In the genomic region with DNA sequence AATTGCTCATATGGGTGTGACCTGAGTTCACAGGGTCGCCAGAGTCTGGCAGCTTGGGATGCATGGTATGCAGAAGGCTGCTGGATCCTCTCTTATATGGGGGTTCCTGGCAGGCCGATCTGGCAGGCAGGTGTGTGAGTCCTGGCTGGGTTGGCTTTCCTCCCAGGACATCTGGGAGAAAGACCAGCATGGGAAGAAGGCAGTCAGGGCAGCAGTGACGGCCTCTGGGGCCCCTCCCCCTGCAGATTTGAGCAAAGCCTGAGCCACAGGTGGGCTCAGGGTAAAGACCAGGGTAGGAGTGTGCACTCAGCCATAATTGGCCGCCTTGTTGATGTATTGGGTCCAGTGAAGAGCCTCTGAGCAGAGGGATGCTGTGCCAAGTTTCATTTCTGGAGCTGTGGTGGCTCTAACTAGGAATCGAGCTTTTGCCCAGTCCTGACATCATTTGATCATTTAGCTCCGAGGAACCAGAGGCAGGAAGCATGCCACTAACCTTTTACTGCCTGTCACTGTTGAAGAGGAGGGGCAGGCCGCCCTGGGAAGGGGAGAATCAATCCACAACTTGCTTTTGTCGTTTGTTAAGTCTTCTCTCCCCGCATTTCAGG, we compare ENCODE assay signal across 13 cellular contexts.
DNase-seq lines count a peak whose midpoint lies in the region; ATAC-seq and TF ChIP-seq lines count a peak whose summit lies in the region.
"Had no signal": no experiment of that assay in that cellular context is flagged by ENCODE, and none has a peak within 500 bp of the region (broad histone marks: within the 10 kb centered on the region; RNA-seq: fewer than 3 reads in every experiment).

No MANE protein-coding gene starts in this region.

- no peak overlapping the region for H3K27ac Mint-ChIP-seq in endothelial cell (ENCODE audit: unreplicated experiment)
- H3K27ac Mint-ChIP-seq: activated naive CD8-positive, alpha-beta T cell treated with anti-CD3 and anti-CD28 coated beads, Interleukin-2, amount 50 U/mL, for 24 hours had no signal

- H3K4me1 Mint-ChIP-seq in endothelial cell (ENCODE audit: unreplicated experiment), result peaks cover 5% of the 10 kb centered on the region
- H3K4me1 Mint-ChIP-seq: activated naive CD8-positive, alpha-beta T cell treated with anti-CD3 and anti-CD28 coated beads, Interleukin-2, amount 50 U/mL, for 24 hours had no signal

- H3K4me3 ChIP-seq in SK-N-SH (ENCODE audit: low read depth in 2 of 2, low read length in 1 of 2), result no peak overlapping the region
- no peak overlapping the region for H3K4me3 ChIP-seq in left ventricle myocardium inferior

- no peak overlapping the region for H3K4me3 Mint-ChIP-seq in endothelial cell (ENCODE audit: unreplicated experiment)
- H3K4me3 Mint-ChIP-seq: activated naive CD8-positive, alpha-beta T cell treated with anti-CD3 and anti-CD28 coated beads, Interleukin-2, amount 50 U/mL, for 24 hours had no signal

- H3K27ac ChIP-seq in SK-N-SH (ENCODE audit: low read depth in 2 of 2, low read length in 1 of 2) (peak overlapping the region in 1 of 2 experiments; percentile 100; a peak in 2 of 4 replicates), left ventricle myocardium inferior (replicated peaks) (peak overlapping the region; percentile 46)

- H4K20me1 ChIP-seq in SK-N-SH (ENCODE audit: insufficient read depth), result no peaks in the 10 kb centered on the region

- intact Hi-C loops in Right ventricle myocardium superior (cut with DNase I) (no loop called here), cardiac septum (cut with DNase I) (no loop called here), left ventricle myocardium inferior (cut with micrococcal nuclease) (no loop called here)

- H3K4me1 ChIP-seq in SK-N-SH (ENCODE audit: control insufficient read depth in 1 of 2, insufficient read depth in 2 of 2, low read depth in 1 of 2, low read length in 1 of 2) (peaks cover 0 to 87% of the 10 kb centered on the region in 2 experiments; a peak in 2 of 4 replicates), left ventricle myocardium inferior (peaks cover 48% of the 10 kb centered on the region)

- CTCF ChIA-PET in SK-N-SH (lab: Yijun Ruan, JAX), result interaction anchor here (0.6 to 9.5 kb wide), 8 partner anchors 15 to 328 kb away, joined by 3 to 75 read pairs (median 12); no protein-coding TSS in a partner anchor

- H3K9me3 Mint-ChIP-seq in endothelial cell (ENCODE audit: unreplicated experiment), result no peaks in the 10 kb centered on the region
- H3K9me3 Mint-ChIP-seq: activated naive CD8-positive, alpha-beta T cell treated with anti-CD3 and anti-CD28 coated beads, Interleukin-2, amount 50 U/mL, for 24 hours had no signal

- ATAC-seq in Right ventricle myocardium superior (ENCODE audit: poor library complexity), result peak; percentile 22
- ATAC-seq: activated naive CD8-positive, alpha-beta T cell treated with anti-CD3 and anti-CD28 coated beads, Interleukin-2, amount 50 U/mL, for 24 hours; HCT116 had no signal

- H3K27me3 ChIP-seq in SK-N-SH (ENCODE audit: insufficient read depth) (no peaks in the 10 kb centered on the region), left ventricle myocardium inferior (ENCODE audit: low read depth) (no peaks in the 10 kb centered on the region)

- H3K27me3 Mint-ChIP-seq in endothelial cell (ENCODE audit: unreplicated experiment), result no peaks in the 10 kb centered on the region
- H3K27me3 Mint-ChIP-seq: activated naive CD8-positive, alpha-beta T cell treated with anti-CD3 and anti-CD28 coated beads, Interleukin-2, amount 50 U/mL, for 24 hours had no signal

- 71% methylated on average over 9 of the region's 9 CpGs for WGBS in SK-N-SH (ENCODE audit: low lambda C conversion rate)

- no peaks in the 10 kb centered on the region for H3F3A ChIP-seq in SK-N-SH (replicated peaks; ENCODE audit: insufficient read depth)

- H3K36me3 Mint-ChIP-seq in endothelial cell (ENCODE audit: low read depth, unreplicated experiment), result no peaks in the 10 kb centered on the region

- H3K4me2 ChIP-seq in SK-N-SH, result no peak overlapping the region

- DNase-seq in Right ventricle myocardium superior (peak; percentile 55), cardiac septum (ENCODE audit: low spot score) (no peak), SK-N-SH (no peak), left ventricle myocardium inferior (no peak), SIG-M5 treated with dmso at 0.1 percent for 504 hours (lab: John Stamatoyannopoulos, UW; ENCODE audit: unreplicated experiment) (no peak), NCI-H524 (lab: John Stamatoyannopoulos, UW) (no peak), endothelial cell (ENCODE audit: low spot score) (no peak), SKM-1 treated with dmso at 0.1 percent for 144 hours (lab: John Stamatoyannopoulos, UW; ENCODE audit: unreplicated experiment) (no peak)
- DNase-seq: activated CD8-positive, alpha-beta memory T cell treated with anti-CD3 and anti-CD28 coated beads, Interleukin-2, amount 50 U/mL, for 4 hours; activated naive CD8-positive, alpha-beta T cell treated with anti-CD3 and anti-CD28 coated beads, Interleukin-2, amount 50 U/mL, for 24 hours; effector memory CD4-positive, alpha-beta T cell; occipital lobe had no signal

- H3K36me3 ChIP-seq in SK-N-SH (replicated peaks in 1 of 2; ENCODE audit: control insufficient read depth in 1 of 2, insufficient read depth in 2 of 2, low read length in 1 of 2), result peaks cover 0 to 11% of the 10 kb centered on the region in 2 experiments
- H3K36me3 ChIP-seq in left ventricle myocardium inferior, result peaks cover 2% of the 10 kb centered on the region

- no peak overlapping the region for H2AFZ ChIP-seq in SK-N-SH (ENCODE audit: low read depth)

- H3K9me3 ChIP-seq in SK-N-SH (no peaks in the 10 kb centered on the region), left ventricle myocardium inferior (replicated peaks) (no peaks in the 10 kb centered on the region)

- no peak overlapping the region for H3K9ac ChIP-seq in SK-N-SH

- H3K9me2 ChIP-seq in SK-N-SH, result no peaks in the 10 kb centered on the region

- POLR2A ChIA-PET in SK-N-SH (lab: Yijun Ruan, JAX), result interaction anchor here (0.9 to 2.8 kb wide), 5 partner anchors 13 to 130 kb away, joined by 3 to 11 read pairs (median 4); no protein-coding TSS in a partner anchor

- peak; percentile 5; the same call in 1 of the 2 replicates for TF ChIP-seq RAD21 in SK-N-SH (IDR thresholded peaks at IDR 0.05; ENCODE audit: low read length)

- no peaks in the 10 kb centered on the region for H3K79me2 ChIP-seq in SK-N-SH (ENCODE audit: insufficient read depth)

- peak in 1 of 2 experiments; percentile 41; a peak in 1 of 4 replicates for TF ChIP-seq EP300 in SK-N-SH (IDR thresholded peaks at IDR 0.05; ENCODE audit: borderline replicate concordance in 1 of 2, low read depth in 1 of 2, low read length in 1 of 2)

- no peak for TF ChIP-seq CTCF in SK-N-SH (IDR thresholded peaks at IDR 0.05)
- no peak for TF ChIP-seq CTCF in left ventricle myocardium inferior (IDR thresholded peaks at IDR 0.05; ENCODE audit: borderline replicate concordance)
- no peak for TF ChIP-seq CTCF in endothelial cell (IDR thresholded peaks at IDR 0.05; ENCODE audit: unreplicated experiment)

TF ChIP-seq in SK-N-SH, 30 proteins besides CTCF, POLR2A, EP300 and RAD21:
- TF ChIP-seq FOXJ3 (CRISPR knock-in tag; IDR thresholded peaks at IDR 0.05) (no peak), POLR2AphosphoS5 (IDR thresholded peaks at IDR 0.05; ENCODE audit: low read depth, low read length) (no peak), FOSL2 (IDR thresholded peaks at IDR 0.05; ENCODE audit: borderline replicate concordance, low read depth) (no peak), MXI1 (IDR thresholded peaks at IDR 0.05; ENCODE audit: low read depth, low read length) (0 out of 2 replicates have a peak, but pooled peaks have one; percentile 24), RXRA (IDR thresholded peaks at IDR 0.05; ENCODE audit: borderline replicate concordance, low read depth) (no peak), ELF1 (IDR thresholded peaks at IDR 0.05) (no peak), TCF12 (IDR thresholded peaks at IDR 0.05) (peak; percentile 36; the same call in 1 of the 2 replicates)
- TF ChIP-seq, protein P1, sequence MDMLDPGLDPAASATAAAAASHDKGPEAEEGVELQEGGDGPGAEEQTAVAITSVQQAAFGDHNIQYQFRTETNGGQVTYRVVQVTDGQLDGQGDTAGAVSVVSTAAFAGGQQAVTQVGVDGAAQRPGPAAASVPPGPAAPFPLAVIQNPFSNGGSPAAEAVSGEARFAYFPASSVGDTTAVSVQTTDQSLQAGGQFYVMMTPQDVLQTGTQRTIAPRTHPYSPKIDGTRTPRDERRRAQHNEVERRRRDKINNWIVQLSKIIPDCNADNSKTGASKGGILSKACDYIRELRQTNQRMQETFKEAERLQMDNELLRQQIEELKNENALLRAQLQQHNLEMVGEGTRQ (IDR thresholded peaks at IDR 0.05; ENCODE audit: borderline replicate concordance, low read depth, low read length), result no peak
- TF ChIP-seq, protein P2, sequence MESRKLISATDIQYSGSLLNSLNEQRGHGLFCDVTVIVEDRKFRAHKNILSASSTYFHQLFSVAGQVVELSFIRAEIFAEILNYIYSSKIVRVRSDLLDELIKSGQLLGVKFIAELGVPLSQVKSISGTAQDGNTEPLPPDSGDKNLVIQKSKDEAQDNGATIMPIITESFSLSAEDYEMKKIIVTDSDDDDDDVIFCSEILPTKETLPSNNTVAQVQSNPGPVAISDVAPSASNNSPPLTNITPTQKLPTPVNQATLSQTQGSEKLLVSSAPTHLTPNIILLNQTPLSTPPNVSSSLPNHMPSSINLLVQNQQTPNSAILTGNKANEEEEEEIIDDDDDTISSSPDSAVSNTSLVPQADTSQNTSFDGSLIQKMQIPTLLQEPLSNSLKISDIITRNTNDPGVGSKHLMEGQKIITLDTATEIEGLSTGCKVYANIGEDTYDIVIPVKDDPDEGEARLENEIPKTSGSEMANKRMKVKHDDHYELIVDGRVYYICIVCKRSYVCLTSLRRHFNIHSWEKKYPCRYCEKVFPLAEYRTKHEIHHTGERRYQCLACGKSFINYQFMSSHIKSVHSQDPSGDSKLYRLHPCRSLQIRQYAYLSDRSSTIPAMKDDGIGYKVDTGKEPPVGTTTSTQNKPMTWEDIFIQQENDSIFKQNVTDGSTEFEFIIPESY (IDR thresholded peaks at IDR 0.05; ENCODE audit: borderline replicate concordance, low read depth), result no peak
- TF ChIP-seq, protein P3, sequence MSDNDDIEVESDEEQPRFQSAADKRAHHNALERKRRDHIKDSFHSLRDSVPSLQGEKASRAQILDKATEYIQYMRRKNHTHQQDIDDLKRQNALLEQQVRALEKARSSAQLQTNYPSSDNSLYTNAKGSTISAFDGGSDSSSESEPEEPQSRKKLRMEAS (IDR thresholded peaks at IDR 0.05; ENCODE audit: low read depth), result no peak
